11 cellular contexts compared by ENCODE assay signal in genomic region chr13:53200498-53201453, GRCh38.
A peak's percentile ranks its signal among the peaks of the same experiment; 100 is the strongest.
DNase-seq lines count a peak whose midpoint lies in the region; ATAC-seq, FAIRE-seq and TF ChIP-seq lines count a peak whose summit lies in the region.
"Had no signal": no experiment of that assay in that cellular context is flagged by ENCODE, and none has a peak within 500 bp of the region (broad histone marks: within the 10 kb centered on the region; RNA-seq: fewer than 3 reads in every experiment).

No MANE protein-coding gene starts in this region.

- no peaks in the 10 kb centered on the region for H4K20me1 ChIP-seq in SK-N-SH (ENCODE audit: insufficient read depth)

- POLR2A ChIA-PET in SK-N-SH (lab: Yijun Ruan, JAX): no interaction called here

- no peak for FAIRE-seq in RCC 7860 (lab: Jason Lieb, UNC)
- FAIRE-seq: A549, endometrium had no signal

- intact Hi-C loops in adrenal gland (cut with DNase I): no loop called here
- intact Hi-C loops in spleen (cut with DNase I; ENCODE audit: low total_unique reads): no loop called here

- no peak for ATAC-seq in SK-N-SH treated with all-trans-retinoic acid at 6 μM for 48 hours
- ATAC-seq: A549 had no signal

- H3K27ac ChIP-seq in SK-N-SH (ENCODE audit: low read depth in 2 of 2, low read length in 1 of 2): no peak overlapping the region
- no peak overlapping the region for H3K27ac ChIP-seq in adrenal gland
- no peak overlapping the region for H3K27ac ChIP-seq in spleen
- H3K27ac ChIP-seq: A549 had no signal

- H3K9me3 ChIP-seq in SK-N-SH (no peaks in the 10 kb centered on the region), adrenal gland (replicated peaks in 1 of 3) (no peaks in the 10 kb centered on the region), spleen (peaks cover 0 to 16% (median 0%) of the 10 kb centered on the region in 8 donors)
- H3K9me3 ChIP-seq: A549 had no signal

- 76% methylated on average over 80 of the region's 121 CpGs for WGBS in SK-N-SH (ENCODE audit: low lambda C conversion rate)
- WGBS in adrenal gland, 4 donors: 13 to 70% (median 20%) methylated on average over 6 to 121 of the region's 121 CpGs
- WGBS in spleen, 5 donors: 19 to 60% (median 21%) methylated on average over 16 to 121 of the region's 121 CpGs

- H2AFZ ChIP-seq in SK-N-SH (ENCODE audit: low read depth): no peak overlapping the region

- H3K79me2 ChIP-seq in SK-N-SH (ENCODE audit: insufficient read depth): no peaks in the 10 kb centered on the region

- H3K4me1 ChIP-seq in SK-N-SH (ENCODE audit: control insufficient read depth in 1 of 2, insufficient read depth in 2 of 2, low read depth in 1 of 2, low read length in 1 of 2): no peaks in the 10 kb centered on the region; a peak in 2 of 4 replicates
- H3K4me1 ChIP-seq in adrenal gland (replicated peaks in 1 of 2): no peaks in the 10 kb centered on the region
- H3K4me1 ChIP-seq in spleen: peaks cover 0 to 9% (median 4%) of the 10 kb centered on the region in 6 donors
- H3K4me1 ChIP-seq: A549 had no signal

- H3K36me3 ChIP-seq in SK-N-SH (replicated peaks in 1 of 2; ENCODE audit: control insufficient read depth in 1 of 2, insufficient read depth in 2 of 2, low read length in 1 of 2): no peaks in the 10 kb centered on the region
- H3K36me3 ChIP-seq in adrenal gland (replicated peaks in 1 of 2): no peaks in the 10 kb centered on the region
- no peaks in the 10 kb centered on the region for H3K36me3 ChIP-seq in spleen

- CTCF ChIA-PET in SK-N-SH (lab: Yijun Ruan, JAX): interaction anchor here (0.5 to 4.1 kb wide), 22 partner anchors 8 to 591 kb away, joined by 3 to 29 read pairs (median 3); partner anchors contain the start of gene PCDH8

- H3K4me3 ChIP-seq in SK-N-SH (ENCODE audit: low read depth in 2 of 2, low read length in 1 of 2): no peak overlapping the region; a peak in 1 of 4 replicates
- no peak overlapping the region for H3K4me3 ChIP-seq in adrenal gland
- peak overlapping the region; percentile 33 for H3K4me3 ChIP-seq in iPS-11a (ENCODE audit: low read depth, low read length)
- H3K4me3 ChIP-seq in spleen: peak overlapping the region in 1 of 8 donors; percentile 25
- H3K4me3 ChIP-seq: A549 had no signal

- no peaks in the 10 kb centered on the region for H3F3A ChIP-seq in SK-N-SH (replicated peaks; ENCODE audit: insufficient read depth)

- TF ChIP-seq EP300 in SK-N-SH (IDR thresholded peaks at IDR 0.05; ENCODE audit: borderline replicate concordance in 1 of 2, low read depth in 1 of 2, low read length in 1 of 2): no peak

- H3K9me2 ChIP-seq in SK-N-SH: no peaks in the 10 kb centered on the region

- no peak for TF ChIP-seq POLR2A in adrenal gland (IDR thresholded peaks at IDR 0.05)
- no peak for TF ChIP-seq POLR2A in spleen (IDR thresholded peaks at IDR 0.05)

- H3K9ac ChIP-seq in SK-N-SH: no peak overlapping the region

- TF ChIP-seq RAD21 in SK-N-SH (IDR thresholded peaks at IDR 0.05; ENCODE audit: low read length): no peak

- H3K27me3 ChIP-seq in SK-N-SH (ENCODE audit: insufficient read depth): no peaks in the 10 kb centered on the region
- H3K27me3 ChIP-seq in adrenal gland: peaks cover 36% of the 10 kb centered on the region
- H3K27me3 ChIP-seq in spleen (replicated peaks in 1 of 7): peaks cover 0 to 60% (median 24%) of the 10 kb centered on the region in 7 donors

- H3K4me2 ChIP-seq in SK-N-SH: no peak overlapping the region
- H3K4me2 ChIP-seq: A549 had no signal

- no peak; the same call in 1 of the 2 replicates for TF ChIP-seq CTCF in SK-N-SH (IDR thresholded peaks at IDR 0.05)
- peak in 3 of 6 experiments; percentile 32 to 49 (median 41) for TF ChIP-seq CTCF in adrenal gland (IDR thresholded peaks at IDR 0.05)
- TF ChIP-seq CTCF in spleen (IDR thresholded peaks at IDR 0.05 in 8 of 11, conservative IDR thresholded peaks at IDR 0.05 in 3 of 11): peak in 2 of 11 experiments; percentile 26 to 34

- peak; percentile 44 for DNase-seq in SK-N-SH
- peak in 6 of 7 donors; percentile 25 to 46 (median 37) for DNase-seq in adrenal gland
- peak; percentile 71 for DNase-seq in spleen
- no peak for DNase-seq in activated CD8-positive, alpha-beta memory T cell treated with anti-CD3 and anti-CD28 coated beads for 24 hours
- DNase-seq in NAMALWA (ENCODE audit: low spot score): no peak
- DNase-seq in RCC 7860 (ENCODE audit: low spot score): no peak
- DNase-seq: SHP77 treated with DMSO at 0.1 percent for 48 hours had no signal

TF ChIP-seq in SK-N-SH, 30 proteins besides CTCF, POLR2A, EP300 and RAD21:
- no peak for TF ChIP-seq NRF1 (IDR thresholded peaks at IDR 0.05; ENCODE audit: low read depth, low read length)
- TF ChIP-seq, protein P1, sequence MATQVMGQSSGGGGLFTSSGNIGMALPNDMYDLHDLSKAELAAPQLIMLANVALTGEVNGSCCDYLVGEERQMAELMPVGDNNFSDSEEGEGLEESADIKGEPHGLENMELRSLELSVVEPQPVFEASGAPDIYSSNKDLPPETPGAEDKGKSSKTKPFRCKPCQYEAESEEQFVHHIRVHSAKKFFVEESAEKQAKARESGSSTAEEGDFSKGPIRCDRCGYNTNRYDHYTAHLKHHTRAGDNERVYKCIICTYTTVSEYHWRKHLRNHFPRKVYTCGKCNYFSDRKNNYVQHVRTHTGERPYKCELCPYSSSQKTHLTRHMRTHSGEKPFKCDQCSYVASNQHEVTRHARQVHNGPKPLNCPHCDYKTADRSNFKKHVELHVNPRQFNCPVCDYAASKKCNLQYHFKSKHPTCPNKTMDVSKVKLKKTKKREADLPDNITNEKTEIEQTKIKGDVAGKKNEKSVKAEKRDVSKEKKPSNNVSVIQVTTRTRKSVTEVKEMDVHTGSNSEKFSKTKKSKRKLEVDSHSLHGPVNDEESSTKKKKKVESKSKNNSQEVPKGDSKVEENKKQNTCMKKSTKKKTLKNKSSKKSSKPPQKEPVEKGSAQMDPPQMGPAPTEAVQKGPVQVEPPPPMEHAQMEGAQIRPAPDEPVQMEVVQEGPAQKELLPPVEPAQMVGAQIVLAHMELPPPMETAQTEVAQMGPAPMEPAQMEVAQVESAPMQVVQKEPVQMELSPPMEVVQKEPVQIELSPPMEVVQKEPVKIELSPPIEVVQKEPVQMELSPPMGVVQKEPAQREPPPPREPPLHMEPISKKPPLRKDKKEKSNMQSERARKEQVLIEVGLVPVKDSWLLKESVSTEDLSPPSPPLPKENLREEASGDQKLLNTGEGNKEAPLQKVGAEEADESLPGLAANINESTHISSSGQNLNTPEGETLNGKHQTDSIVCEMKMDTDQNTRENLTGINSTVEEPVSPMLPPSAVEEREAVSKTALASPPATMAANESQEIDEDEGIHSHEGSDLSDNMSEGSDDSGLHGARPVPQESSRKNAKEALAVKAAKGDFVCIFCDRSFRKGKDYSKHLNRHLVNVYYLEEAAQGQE (IDR thresholded peaks at IDR 0.05; ENCODE audit: low read depth, low read length): peak; percentile 75

TF ChIP-seq in SK-N-SH treated with all-trans-retinoic acid at 6 μM for 48 hours, 23 proteins besides CTCF, POLR2A, EP300 and RAD21:
- no peak for TF ChIP-seq PPARA (CRISPR knock-in tag; IDR thresholded peaks at IDR 0.05; ENCODE audit: borderline replicate concordance)
- TF ChIP-seq OSR1 (CRISPR knock-in tag; IDR thresholded peaks at IDR 0.05): no peak
- TF ChIP-seq ZNF8 (CRISPR knock-in tag; IDR thresholded peaks at IDR 0.05): no peak
- no peak for TF ChIP-seq SNAI2 (CRISPR knock-in tag; IDR thresholded peaks at IDR 0.05)
- no peak for TF ChIP-seq GLIS3 (CRISPR knock-in tag; IDR thresholded peaks at IDR 0.05)
- no peak for TF ChIP-seq ESRRG (CRISPR knock-in tag; IDR thresholded peaks at IDR 0.05)
- TF ChIP-seq CREB5 (CRISPR knock-in tag; IDR thresholded peaks at IDR 0.05; ENCODE audit: low read depth): no peak
- no peak for TF ChIP-seq RARB (CRISPR knock-in tag; IDR thresholded peaks at IDR 0.05)
- no peak for TF ChIP-seq ISL1 (CRISPR knock-in tag; IDR thresholded peaks at IDR 0.05)
- no peak for TF ChIP-seq ARNTL (CRISPR knock-in tag; IDR thresholded peaks at IDR 0.05; ENCODE audit: borderline replicate concordance, low read depth)
- TF ChIP-seq CSDC2 (CRISPR knock-in tag; IDR thresholded peaks at IDR 0.05): no peak
- TF ChIP-seq ZNF70 (CRISPR knock-in tag; IDR thresholded peaks at IDR 0.05): no peak
- no peak for TF ChIP-seq PATZ1 (CRISPR knock-in tag; IDR thresholded peaks at IDR 0.05; ENCODE audit: borderline replicate concordance)
- no peak for TF ChIP-seq ZFP30 (CRISPR knock-in tag; IDR thresholded peaks at IDR 0.05)

Comparison
In these comparisons a context has a peak if more than half of its experiments do, and no peak if none do; other contexts are left out.
1. DNase-seq: peak in SK-N-SH (single experiment), adrenal gland (6 of 7) and spleen (single experiment); none in activated CD8-positive, alpha-beta memory T cell treated with anti-CD3 and anti-CD28 coated beads for 24 hours (single experiment), NAMALWA (single experiment) and RCC 7860 (single experiment).